Comparison of ENCODE assay signal across 31 cellular contexts in the genomic region with DNA sequence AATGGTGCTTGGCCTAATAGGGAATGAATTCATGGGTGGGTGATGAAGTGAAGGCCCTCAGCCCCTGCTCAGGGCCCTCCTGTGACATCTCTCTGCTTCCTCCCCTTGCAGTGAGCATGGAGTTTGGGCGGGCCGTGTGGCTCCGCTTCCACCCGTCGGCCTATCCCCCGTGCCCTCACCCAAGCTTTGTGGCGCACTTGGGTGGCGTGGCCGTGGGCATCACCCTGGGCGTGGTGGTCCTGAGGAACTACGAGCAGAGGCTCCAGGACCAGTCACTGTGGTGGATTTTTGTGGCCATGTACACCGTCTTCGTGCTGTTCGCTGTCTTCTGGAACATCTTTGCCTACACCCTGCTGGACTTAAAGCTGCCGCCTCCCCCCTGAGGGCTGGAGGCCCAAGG. TPM values are rescaled to one million over a fixed set of nuclear protein-coding genes. Genes with fewer than 3 reads are reported as not detected.
"Had no signal": no experiment of that assay in that cellular context is flagged by ENCODE, and none has a peak within 500 bp of the region (broad histone marks: within the 10 kb centered on the region; RNA-seq: fewer than 3 reads in every experiment).

No MANE protein-coding gene starts in this region.

- H3K9me3 ChIP-seq: body of pancreas, breast epithelium, MG63, Peyer's patch, SJSA1, SK-N-SH had no signal

- H3K9me3 Mint-ChIP-seq: activated CD4-positive, alpha-beta memory T cell treated with anti-CD3 and anti-CD28 coated beads for 36 hours; activated naive CD4-positive, alpha-beta T cell treated with anti-CD3 and anti-CD28 coated beads, Interleukin-2, amount 50 U/mL, for 24 hours; activated naive CD8-positive, alpha-beta T cell treated with anti-CD3 and anti-CD28 coated beads, Interleukin-2, amount 10 ng/mL, durations not matched to agents 7 days and 5 days; activated T-cell treated with anti-CD3 and anti-CD28 coated beads, Interleukin-2, amount 50 U/mL, for 24 hours; activated T-helper 2 cell treated with anti-CD3 and anti-CD28 coated beads, Interferon-gamma antibody, Interleukin-2, Interleukin-4, amounts not matched to agents 10 μg/mL and 5 μg/mL and 100 μg/mL, durations not matched to agents 14 hours and 24 hours and 36 hours; T-helper 1 cell treated with Interleukin-12 subunit alpha and Interleukin-12 subunit beta and Interleukin-4 antibody, amounts not matched to agents 30 μg/mL and 1 μg/mL, for 36 hours; T-helper 2 cell treated with Interferon-gamma antibody and Interleukin-4, amounts not matched to agents 5 μg/mL and 100 μg/mL, for 36 hours; WTC11 had no signal

- ATAC-seq: activated CD4-positive, CD25-positive, alpha-beta regulatory T cell treated with anti-CD3 and anti-CD28 coated beads, Interleukin-2, amount 50 U/mL, for 24 hours; body of pancreas; PC-3; WTC11 had no signal

- H3K27me3 ChIP-seq: body of pancreas, breast epithelium, MG63, Peyer's patch, SJSA1 had no signal

- DNase-seq: activated CD4-positive, alpha-beta memory T cell treated with anti-CD3 and anti-CD28 coated beads for 36 hours; activated CD4-positive, alpha-beta T cell treated with anti-CD3 and anti-CD28 coated beads for 4 hours; activated CD4-positive, alpha-beta T cell treated with anti-CD3 and anti-CD28 coated beads, Interleukin-2, amount 50 U/mL, for 1 hour; activated gamma-delta T cell; activated naive CD4-positive, alpha-beta T cell treated with Interleukin-2 at 50 U/mL for 16 hours; activated naive CD8-positive, alpha-beta T cell treated with anti-CD3 and anti-CD28 coated beads, Interleukin-2, amount 10 ng/mL, durations not matched to agents 7 days and 5 days; activated T-cell treated with anti-CD3 and anti-CD28 coated beads, Interleukin-2, amount 50 U/mL, for 24 hours; amygdala; body of pancreas; Kasumi-1; MG63; NCI-H1048; NCI-H1105 treated with DMSO at 0.1 percent for 48 hours; NCI-H1436 treated with DMSO at 0.1 percent for 48 hours; NCI-H1694 treated with DMSO at 0.1 percent for 48 hours; NCI-H2029; NCI-H345; NCI-H524 treated with DMSO at 0.1 percent for 48 hours; PC-3; Peyer's patch; RPMI8226; SHP77 treated with DMSO at 0.1 percent for 48 hours had no signal

- H3K4me1 ChIP-seq: body of pancreas, breast epithelium had no signal

- H3K36me3 Mint-ChIP-seq: activated CD4-positive, alpha-beta memory T cell treated with anti-CD3 and anti-CD28 coated beads for 36 hours; activated naive CD4-positive, alpha-beta T cell treated with anti-CD3 and anti-CD28 coated beads, Interleukin-2, amount 50 U/mL, for 24 hours; activated naive CD8-positive, alpha-beta T cell treated with anti-CD3 and anti-CD28 coated beads, Interleukin-2, amount 10 ng/mL, durations not matched to agents 7 days and 5 days; WTC11 had no signal

- H3K4me3 ChIP-seq: body of pancreas, breast epithelium, MG63, Peyer's patch, SJSA1 had no signal

- H3K36me3 ChIP-seq: breast epithelium, MG63, Peyer's patch, SJSA1 had no signal

- H3K27ac ChIP-seq: body of pancreas, breast epithelium, Peyer's patch, SJSA1 had no signal

- H3K4me3 Mint-ChIP-seq: activated CD4-positive, alpha-beta memory T cell treated with anti-CD3 and anti-CD28 coated beads for 36 hours; activated naive CD4-positive, alpha-beta T cell treated with anti-CD3 and anti-CD28 coated beads, Interleukin-2, amount 50 U/mL, for 24 hours; activated naive CD8-positive, alpha-beta T cell treated with anti-CD3 and anti-CD28 coated beads, Interleukin-2, amount 10 ng/mL, durations not matched to agents 7 days and 5 days; activated T-cell treated with anti-CD3 and anti-CD28 coated beads, Interleukin-2, amount 50 U/mL, for 24 hours; T-helper 1 cell treated with Interleukin-12 subunit alpha and Interleukin-12 subunit beta and Interleukin-4 antibody, amounts not matched to agents 30 μg/mL and 1 μg/mL, for 36 hours; T-helper 2 cell treated with Interferon-gamma antibody and Interleukin-4, amounts not matched to agents 5 μg/mL and 100 μg/mL, for 36 hours; WTC11 had no signal

- H3K27ac Mint-ChIP-seq: activated CD4-positive, alpha-beta memory T cell treated with anti-CD3 and anti-CD28 coated beads for 36 hours; activated naive CD4-positive, alpha-beta T cell treated with anti-CD3 and anti-CD28 coated beads, Interleukin-2, amount 50 U/mL, for 24 hours; activated T-cell treated with anti-CD3 and anti-CD28 coated beads, Interleukin-2, amount 50 U/mL, for 24 hours; activated T-helper 2 cell treated with anti-CD3 and anti-CD28 coated beads, Interferon-gamma antibody, Interleukin-2, Interleukin-4, amounts not matched to agents 10 μg/mL and 5 μg/mL and 100 μg/mL, durations not matched to agents 14 hours and 24 hours and 36 hours; T-helper 1 cell treated with Interleukin-12 subunit alpha and Interleukin-12 subunit beta and Interleukin-4 antibody, amounts not matched to agents 30 μg/mL and 1 μg/mL, for 36 hours; T-helper 2 cell treated with Interferon-gamma antibody and Interleukin-4, amounts not matched to agents 5 μg/mL and 100 μg/mL, for 36 hours; WTC11 had no signal

RNA-seq across cellular contexts. Expression of a gene that starts 55.2 kb away (rescaled TPM):
- total RNA-seq: PC-3 had no signal
